ENCODE assay signal across 27 cellular contexts in the genomic region with DNA sequence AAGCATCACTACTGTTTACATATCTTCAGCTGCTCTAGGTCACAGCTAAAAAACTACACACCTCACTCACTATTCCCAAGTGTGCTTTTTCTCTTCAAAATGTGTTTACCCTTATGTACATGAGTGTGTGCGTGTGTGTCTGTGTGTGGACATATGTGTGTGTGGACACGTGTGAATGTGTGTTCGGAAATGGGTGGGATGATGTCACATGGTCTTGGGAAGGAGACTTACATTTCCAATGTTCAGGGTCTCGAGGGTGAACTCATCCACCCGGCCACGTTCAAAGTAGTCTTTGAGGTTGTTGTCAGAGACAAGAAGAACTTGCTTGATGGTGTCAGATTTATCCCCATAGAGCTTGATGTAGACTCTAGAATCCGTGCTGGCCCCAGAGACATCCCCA.
"Had no signal": no experiment of that assay in that cellular context is flagged by ENCODE, and none has a peak within 500 bp of the region (broad histone marks: within the 10 kb centered on the region; RNA-seq: fewer than 3 reads in every experiment).

No MANE protein-coding gene starts in this region.

- H3K36me3 ChIP-seq: colonic mucosa, esophagus squamous epithelium, gastrocnemius medialis, gastroesophageal sphincter, heart left ventricle had no signal

- DNase-seq: colonic mucosa; cortex of kidney; dermis blood vessel endothelial cell; dorsolateral prefrontal cortex; effector CD4-positive, alpha-beta T cell; effector CD8-positive, alpha-beta T cell; effector memory CD4-positive, alpha-beta T cell; effector memory CD8-positive, alpha-beta T cell; endodermal cell; erythroblast; esophagus squamous epithelium; foreskin fibroblast; foreskin keratinocyte; foreskin melanocyte; gastrocnemius medialis; glutamatergic neuron; head of caudate nucleus; heart left ventricle; heart right ventricle had no signal

- ATAC-seq: effector memory CD8-positive, alpha-beta T cell; esophagus mucosa; foreskin keratinocyte; gastrocnemius medialis; gastroesophageal sphincter; heart left ventricle; heart right ventricle had no signal

- H3K9me3 ChIP-seq: colonic mucosa, esophagus squamous epithelium, gastrocnemius medialis, gastroesophageal sphincter, heart left ventricle, heart right ventricle had no signal

- FAIRE-seq: colon, endometrium, endothelial cell of umbilical vein, frontal cortex had no signal

- H3K27me3 ChIP-seq: colonic mucosa, foreskin keratinocyte, gastrocnemius medialis, gastroesophageal sphincter, heart left ventricle had no signal

- H3K27ac ChIP-seq: colonic mucosa, coronary artery, dorsolateral prefrontal cortex, epithelial cell of prostate, esophagus squamous epithelium, foreskin keratinocyte, gastrocnemius medialis, gastroesophageal sphincter, heart left ventricle, heart right ventricle had no signal

- H3K4me3 ChIP-seq: colonic mucosa, coronary artery, dorsolateral prefrontal cortex, esophagus squamous epithelium, gastrocnemius medialis, gastroesophageal sphincter, heart left ventricle, heart right ventricle had no signal

- H3K4me1 ChIP-seq: colonic mucosa, esophagus squamous epithelium, foreskin keratinocyte, gastrocnemius medialis, gastroesophageal sphincter, heart left ventricle, heart right ventricle had no signal
